Comparison of ENCODE assay signal across 13 cellular contexts in genomic region chr2:85238607-85239006, GRCh38.
"Had no signal": no experiment of that assay in that cellular context is flagged by ENCODE, and none has a peak within 500 bp of the region (broad histone marks: within the 10 kb centered on the region; RNA-seq: fewer than 3 reads in every experiment).

No MANE protein-coding gene starts in this region.

- DNase-seq: activated CD4-positive, CD25-positive, alpha-beta regulatory T cell treated with anti-CD3 and anti-CD28 coated beads, Interleukin-2, amount 50 U/mL, for 72 hours; aorta; dorsolateral prefrontal cortex; left ventricle myocardium inferior; mucosa of descending colon; naive thymus-derived CD4-positive, alpha-beta T cell; stimulated activated CD4-positive, alpha-beta T cell treated with anti-CD3 and anti-CD28 coated beads, Interleukin-15, amount 100 ng/mL, for 24 hours; T-cell; T-helper 9 cell had no signal

- H3K4me3 ChIP-seq: dorsolateral prefrontal cortex, left ventricle myocardium inferior, mucosa of descending colon, suprapubic skin had no signal

- ATAC-seq: mucosa of descending colon; naive thymus-derived CD4-positive, alpha-beta T cell; T-cell had no signal

- H3K27me3 ChIP-seq: dorsolateral prefrontal cortex, foreskin keratinocyte, suprapubic skin had no signal

- H3K9me3 ChIP-seq: left ventricle myocardium inferior, mucosa of descending colon, suprapubic skin had no signal

- H3K36me3 ChIP-seq: left ventricle myocardium inferior, suprapubic skin had no signal

- H3K27ac ChIP-seq: dorsolateral prefrontal cortex, foreskin keratinocyte, suprapubic skin had no signal

- FAIRE-seq: endometrium, keratinocyte had no signal

- H3K4me1 ChIP-seq: suprapubic skin had no signal
